11 cellular contexts compared by ENCODE assay signal in genomic region chr14:38065101-38065762, GRCh38.
DNase-seq lines count a peak whose midpoint lies in the region; ATAC-seq, FAIRE-seq and TF ChIP-seq lines count a peak whose summit lies in the region.
"Had no signal": no experiment of that assay in that cellular context is flagged by ENCODE, and none has a peak within 500 bp of the region (broad histone marks: within the 10 kb centered on the region; RNA-seq: fewer than 3 reads in every experiment).

No MANE protein-coding gene starts in this region.

- peak; percentile 66 for ATAC-seq in HG03342 (IDR thresholded peaks at IDR 0.05; ENCODE audit: unreplicated experiment)
- ATAC-seq in GM21515 (IDR thresholded peaks at IDR 0.05; ENCODE audit: unreplicated experiment) = no peak

- no peaks in the 10 kb centered on the region for H3K4me1 ChIP-seq in kidney (ENCODE audit: control insufficient read depth in 1 of 2, insufficient read depth in 1 of 2, low read depth in 1 of 2, low read length in 2 of 2)

- intact Hi-C loops in dorsolateral prefrontal cortex (cut with DNase I) (no loop called here), kidney (cut with DNase I) (no loop called here)

- peaks cover 0 to 8% of the 10 kb centered on the region in 2 donors for H3K9me3 ChIP-seq in kidney (ENCODE audit: control insufficient read depth in 1 of 2, low read length in 2 of 2)

- H3K27me3 ChIP-seq in dorsolateral prefrontal cortex = no peaks in the 10 kb centered on the region

- DNase-seq in activated CD4-positive, alpha-beta T cell treated with anti-CD3 and anti-CD28 coated beads for 48 hours = peak; percentile 50
- DNase-seq in effector CD8-positive, alpha-beta T cell (lab: John Stamatoyannopoulos, UW) = peak; percentile 51
- peak; percentile 19 to 40 for DNase-seq in stimulated activated CD8-positive, alpha-beta memory T cell treated with anti-CD3 and anti-CD28 coated beads, Interleukin-4, amount 100 ng/mL, for 4 hours (ENCODE audit: low read depth in 2 of 2, low spot score in 1 of 2)
- DNase-seq in dorsolateral prefrontal cortex = no peak
- no peak for DNase-seq in NCI-H1105 (lab: John Stamatoyannopoulos, UW)
- DNase-seq in kidney = no peak
- DNase-seq: NCI-H1417, SW 1271 had no signal

- no peak overlapping the region for H3K27ac ChIP-seq in dorsolateral prefrontal cortex
- no peak overlapping the region for H3K27ac ChIP-seq in kidney (ENCODE audit: low read depth in 2 of 2, low read length in 2 of 2)
- H3K27ac ChIP-seq: coronary artery had no signal

- no peaks in the 10 kb centered on the region for H3K36me3 ChIP-seq in kidney (ENCODE audit: control insufficient read depth in 1 of 2, insufficient read depth in 2 of 2, low read length in 2 of 2)

- FAIRE-seq in kidney (lab: Jason Lieb, UNC) = no peak

- no peak overlapping the region for H3K9ac ChIP-seq in kidney (ENCODE audit: low read length in 2 of 2)

- H3K4me3 ChIP-seq in dorsolateral prefrontal cortex (no peak overlapping the region), kidney (ENCODE audit: low read length in 2 of 2) (no peak overlapping the region)
- H3K4me3 ChIP-seq: coronary artery had no signal

- TF ChIP-seq CTCF in dorsolateral prefrontal cortex (IDR thresholded peaks at IDR 0.05 in 54 of 56, conservative IDR thresholded peaks at IDR 0.05 in 2 of 56; ENCODE audit: low read depth in 1 of 56, partially characterized antibody in 56 of 56) = no peak
- no peak for TF ChIP-seq CTCF in kidney (IDR thresholded peaks at IDR 0.05; ENCODE audit: borderline replicate concordance, extremely low read depth, insufficient read depth)

Comparison
In these comparisons a context has a peak if more than half of its experiments do, and no peak if none do; other contexts are left out.
1. DNase-seq: peak in activated CD4-positive, alpha-beta T cell treated with anti-CD3 and anti-CD28 coated beads for 48 hours (single experiment), effector CD8-positive, alpha-beta T cell (single experiment) and stimulated activated CD8-positive, alpha-beta memory T cell treated with anti-CD3 and anti-CD28 coated beads, Interleukin-4, amount 100 ng/mL, for 4 hours (2 of 2); none in dorsolateral prefrontal cortex (0 of 10), NCI-H1105 (single experiment) and kidney (single experiment).